ENCODE assay signal across 10 cellular contexts in genomic region chr18:9741821-9742541, GRCh38. TPM values are rescaled to one million over a fixed set of nuclear protein-coding genes. Genes with fewer than 3 reads are reported as not detected.
DNase-seq lines count a peak whose midpoint lies in the region; ATAC-seq and TF ChIP-seq lines count a peak whose summit lies in the region.
"Had no signal": no experiment of that assay in that cellular context is flagged by ENCODE, and none has a peak within 500 bp of the region (broad histone marks: within the 10 kb centered on the region; RNA-seq: fewer than 3 reads in every experiment).

No MANE protein-coding gene starts in this region.

- no peaks in the 10 kb centered on the region for H3K27me3 ChIP-seq in esophagus squamous epithelium

- no peaks in the 10 kb centered on the region for H3K9me3 ChIP-seq in esophagus squamous epithelium

- peak overlapping the region in 2 of 4 donors; percentile 16 to 46 for H3K4me3 ChIP-seq in esophagus squamous epithelium
- H3K4me3 ChIP-seq: lung had no signal

- no peaks in the 10 kb centered on the region for H3K27me3 Mint-ChIP-seq in nephron (ENCODE audit: low read depth)
- H3K27me3 Mint-ChIP-seq in effector memory CD8-positive, alpha-beta T cell, result peaks cover 28 to 60% of the 10 kb centered on the region in 2 donors

- H3K9me3 Mint-ChIP-seq in nephron, result peaks cover 4% of the 10 kb centered on the region
- H3K9me3 Mint-ChIP-seq in effector memory CD8-positive, alpha-beta T cell, result no peaks in the 10 kb centered on the region

- peak; percentile 72 for DNase-seq in AG08395 (ENCODE audit: low spot score)
- peak; percentile 65 for DNase-seq in NCI-H69 (lab: John Stamatoyannopoulos, UW)
- no peak for DNase-seq in esophagus squamous epithelium (lab: John Stamatoyannopoulos, UW)
- DNase-seq in effector memory CD8-positive, alpha-beta T cell, result no peak
- DNase-seq in glomerular visceral epithelial cell (ENCODE audit: extremely low spot score), result no peak

- H3K27ac ChIP-seq in esophagus squamous epithelium, result peak overlapping the region; percentile 71 to 83 (median 74)
- H3K27ac ChIP-seq: C4-2B had no signal

- TF ChIP-seq CTCF in esophagus squamous epithelium (IDR thresholded peaks at IDR 0.05) (no peak), nephron (IDR thresholded peaks at IDR 0.05; ENCODE audit: unreplicated experiment in 3 of 3) (no peak)

- peak overlapping the region; percentile 53 to 77 (median 68) for H3K4me3 Mint-ChIP-seq in nephron
- no peak overlapping the region for H3K4me3 Mint-ChIP-seq in effector memory CD8-positive, alpha-beta T cell

- WGBS in esophagus squamous epithelium, 2 donors, result 65 to 80% methylated on average over 13 to 17 of the region's 19 CpGs

- H3K4me1 Mint-ChIP-seq in nephron, result peaks cover 20% of the 10 kb centered on the region
- no peaks in the 10 kb centered on the region for H3K4me1 Mint-ChIP-seq in effector memory CD8-positive, alpha-beta T cell (ENCODE audit: low read depth in 2 of 2)

- H3K4me1 ChIP-seq in esophagus squamous epithelium, result peaks cover 11 to 56% (median 30%) of the 10 kb centered on the region in 3 donors

- intact Hi-C loops in esophagus squamous epithelium (cut with DNase I), result no loop called here

- H3K36me3 ChIP-seq in esophagus squamous epithelium, result no peaks in the 10 kb centered on the region

- ATAC-seq in GM21576 (IDR thresholded peaks at IDR 0.05; ENCODE audit: unreplicated experiment) (no peak), GM18498 (IDR thresholded peaks at IDR 0.05; ENCODE audit: unreplicated experiment) (no peak)
- no peak for ATAC-seq in effector memory CD8-positive, alpha-beta T cell (replicated peaks)

- TF ChIP-seq POLR2A in esophagus squamous epithelium (IDR thresholded peaks at IDR 0.05), result no peak

- peaks cover 6% of the 10 kb centered on the region for H3K36me3 Mint-ChIP-seq in nephron (ENCODE audit: low read depth)
- no peaks in the 10 kb centered on the region for H3K36me3 Mint-ChIP-seq in effector memory CD8-positive, alpha-beta T cell (ENCODE audit: insufficient read depth)

- peak overlapping the region; percentile 89 to 95 (median 95) for H3K27ac Mint-ChIP-seq in nephron
- no peak overlapping the region for H3K27ac Mint-ChIP-seq in effector memory CD8-positive, alpha-beta T cell

RNA-seq across cellular contexts. Expression of gene RAB31, which starts 33.9 kb away (rescaled TPM):
- total RNA-seq in esophagus squamous epithelium, result 10 to 100 TPM; 17.4 to 76.0 (median 45.0) TPM

Comparison
In these comparisons a context has a peak if more than half of its experiments do, and no peak if none do; other contexts are left out.
1. DNase-seq: peak in AG08395 (single experiment) and NCI-H69 (single experiment); none in esophagus squamous epithelium (single experiment), effector memory CD8-positive, alpha-beta T cell (0 of 3) and glomerular visceral epithelial cell (single experiment).
2. H3K27ac Mint-ChIP-seq: peak in nephron (3 of 3); none in effector memory CD8-positive, alpha-beta T cell (0 of 2).
3. H3K4me3 Mint-ChIP-seq: peak in nephron (3 of 3); none in effector memory CD8-positive, alpha-beta T cell (0 of 2).